ENCODE assay signal across 15 cellular contexts in the genomic region with DNA sequence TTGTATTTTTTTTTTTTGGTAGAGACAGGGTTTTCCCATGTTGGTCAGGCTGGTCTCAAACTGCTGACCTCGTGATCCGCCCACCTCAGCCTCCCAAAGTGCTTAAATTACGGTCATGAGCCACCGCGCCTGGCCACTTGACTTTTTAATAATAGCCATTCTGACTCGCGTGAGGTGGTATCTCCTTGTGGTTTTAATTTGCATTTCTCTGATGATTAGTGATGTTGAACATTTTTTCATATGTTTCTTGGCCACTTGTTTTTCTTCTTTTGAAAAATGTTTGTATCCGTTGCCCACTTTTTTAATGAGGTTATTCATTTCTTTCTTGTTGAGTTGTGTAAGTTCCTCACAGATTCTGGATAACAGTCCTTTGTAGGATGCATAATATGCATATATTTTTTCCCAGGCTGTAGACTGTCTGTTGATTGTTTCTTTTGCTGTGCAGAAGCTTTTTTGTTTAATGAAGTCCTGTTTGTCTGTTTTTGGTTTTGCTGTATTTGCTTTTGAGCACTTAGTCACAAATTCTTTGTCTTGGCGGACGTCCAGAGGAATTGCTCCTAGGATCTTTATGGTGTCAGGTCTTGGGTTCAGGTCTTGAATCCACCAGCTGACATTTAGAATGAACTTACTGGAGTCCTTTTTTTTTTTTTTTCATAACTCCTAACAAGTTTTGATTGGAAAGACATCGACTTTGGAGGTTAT. TPM values are rescaled to one million over a fixed set of nuclear protein-coding genes. Genes with fewer than 3 reads are reported as not detected.
DNase-seq lines count a peak whose midpoint lies in the region; ATAC-seq and TF ChIP-seq lines count a peak whose summit lies in the region.
"Had no signal": no experiment of that assay in that cellular context is flagged by ENCODE, and none has a peak within 500 bp of the region (broad histone marks: within the 10 kb centered on the region; RNA-seq: fewer than 3 reads in every experiment).

No MANE protein-coding gene starts in this region.

- peak; percentile 60 for DNase-seq in DMS53 (lab: John Stamatoyannopoulos, UW)
- no peak for DNase-seq in DMS53 treated with DMSO at 0.1 percent for 48 hours (lab: John Stamatoyannopoulos, UW; ENCODE audit: unreplicated experiment)
- peak; percentile 45 for DNase-seq in HT-29 (ENCODE audit: low spot score)
- peak; percentile 38 to 70 for DNase-seq in cardiac fibroblast (ENCODE audit: low read depth in 2 of 2)
- DNase-seq in smooth muscle cell of the brain vasculature (ENCODE audit: low read depth, low spot score), result peak; percentile 31
- DNase-seq in uterus, result no peak
- DNase-seq in NCI-H1092 (lab: John Stamatoyannopoulos, UW), result no peak
- DNase-seq: 8988T; activated CD4-positive, CD25-positive, alpha-beta regulatory T cell treated with anti-CD3 and anti-CD28 coated beads, Interleukin-2, amount 50 U/mL, for 72 hours; activated T-cell treated with anti-CD3 and anti-CD28 coated beads, Interleukin-2, amount 50 U/mL, for 24 hours; NCI-H1105 treated with DMSO at 0.1 percent for 48 hours; ovary had no signal

- TF ChIP-seq POLR2A in uterus (IDR thresholded peaks at IDR 0.05), result no peak

- no peaks in the 10 kb centered on the region for H3K36me3 ChIP-seq in uterus
- H3K36me3 ChIP-seq: ovary had no signal

- no peak overlapping the region for H3K27ac ChIP-seq in uterus
- H3K27ac ChIP-seq: ovary, tibial nerve had no signal

- no peaks in the 10 kb centered on the region for H3K27me3 ChIP-seq in uterus
- H3K27me3 ChIP-seq: ovary, tibial nerve had no signal

- no peaks in the 10 kb centered on the region for H3K4me1 ChIP-seq in uterus
- H3K4me1 ChIP-seq: tibial nerve had no signal

- H3K9me3 ChIP-seq in uterus, result no peaks in the 10 kb centered on the region
- H3K9me3 ChIP-seq: ovary, tibial nerve had no signal

- no peak for ATAC-seq in GM21381 (IDR thresholded peaks at IDR 0.05; ENCODE audit: unreplicated experiment)

- TF ChIP-seq CTCF in cardiac fibroblast (IDR thresholded peaks at IDR 0.05; ENCODE audit: low read depth, low read length), result no peak
- TF ChIP-seq CTCF in uterus (IDR thresholded peaks at IDR 0.05), result no peak

- intact Hi-C loops in uterus (cut with DNase I; ENCODE audit: low total_unique reads), result no loop called here

- H3K4me3 ChIP-seq in cardiac fibroblast (replicated peaks in 1 of 2; ENCODE audit: low read depth in 2 of 2, low read length in 2 of 2) (no peak overlapping the region), uterus (no peak overlapping the region)
- H3K4me3 ChIP-seq: ovary, SK-N-MC, tibial nerve had no signal

RNA-seq across cellular contexts. Expression of a gene that starts 10.3 kb away (rescaled TPM):
- 183 and 191 TPM in 2 replicates for total RNA-seq in HT-29 (2014; rRNA removed; shearing (Covaris generic))
- total RNA-seq in uterus, result 10 to 100 TPM in 2 of 4 donors, 1 to 10 TPM in 2; 5.0 to 30.8 (median 19.4) TPM

RNA-seq across cellular contexts. Expression of a gene that starts 13.0 kb away (rescaled TPM):
- 92.5 and 102 TPM in 2 replicates for total RNA-seq in HT-29 (2014; rRNA removed; shearing (Covaris generic))
- 10 to 100 TPM in 3 of 4 donors, 1 to 10 TPM in 1; 8.5 to 87.9 (median 29.4) TPM for total RNA-seq in uterus

RNA-seq across cellular contexts. Expression of a gene that starts 13.2 kb away (rescaled TPM):
- total RNA-seq in HT-29 (2014; rRNA removed; shearing (Covaris generic)), result 86.0 and 104 TPM in 2 replicates
- total RNA-seq in uterus, result 10 to 100 TPM in 3 of 4 donors, 1 to 10 TPM in 1; 7.7 to 71.3 (median 28.8) TPM

Comparison
In these comparisons a context has a peak if more than half of its experiments do, and no peak if none do; other contexts are left out.
1. DNase-seq: peak in DMS53 (single experiment), HT-29 (single experiment), cardiac fibroblast (2 of 2) and smooth muscle cell of the brain vasculature (single experiment); none in DMS53 treated with DMSO at 0.1 percent for 48 hours (single experiment), uterus (0 of 2) and NCI-H1092 (single experiment).